17 cellular contexts compared by ENCODE assay signal in genomic region chr13:39783051-39783450, GRCh38.
DNase-seq lines count a peak whose midpoint lies in the region; ATAC-seq and TF ChIP-seq lines count a peak whose summit lies in the region.
"Had no signal": no experiment of that assay in that cellular context is flagged by ENCODE, and none has a peak within 500 bp of the region (broad histone marks: within the 10 kb centered on the region; RNA-seq: fewer than 3 reads in every experiment).

No MANE protein-coding gene starts in this region.

- TF ChIP-seq POLR2A in gastroesophageal sphincter (IDR thresholded peaks at IDR 0.05) = no peak

- H3K27ac ChIP-seq in gastroesophageal sphincter = no peak overlapping the region
- H3K27ac ChIP-seq: coronary artery, heart right ventricle, tibial artery had no signal

- no peaks in the 10 kb centered on the region for H3K36me3 ChIP-seq in gastroesophageal sphincter
- H3K36me3 ChIP-seq: heart right ventricle, tibial artery had no signal

- ATAC-seq in gastroesophageal sphincter = no peak
- ATAC-seq in GM19351 (IDR thresholded peaks at IDR 0.05; ENCODE audit: unreplicated experiment) = no peak
- ATAC-seq: heart right ventricle, mucosa of descending colon had no signal

- peaks cover 0 to 9% (median 0%) of the 10 kb centered on the region in 3 donors for H3K4me1 ChIP-seq in gastroesophageal sphincter
- H3K4me1 ChIP-seq: tibial artery had no signal

- H3K9me3 ChIP-seq in gastroesophageal sphincter = peaks cover 0 to 4% (median 0%) of the 10 kb centered on the region in 3 donors
- H3K9me3 ChIP-seq: mucosa of descending colon, tibial artery had no signal

- peak in 1 of 4 experiments; percentile 9 for TF ChIP-seq CTCF in gastroesophageal sphincter (IDR thresholded peaks at IDR 0.05)

- no peaks in the 10 kb centered on the region for H3K27me3 ChIP-seq in gastroesophageal sphincter
- H3K27me3 ChIP-seq: heart right ventricle, tibial artery had no signal

- TF ChIP-seq EP300 in gastroesophageal sphincter (IDR thresholded peaks at IDR 0.05) = no peak

- H3K4me3 ChIP-seq in gastroesophageal sphincter = no peak overlapping the region
- H3K4me3 ChIP-seq: coronary artery, heart right ventricle, mucosa of descending colon, tibial artery had no signal

- DNase-seq in NCI-H2107 treated with DMSO at 0.1 percent for 48 hours (lab: John Stamatoyannopoulos, UW; ENCODE audit: unreplicated experiment) (peak; percentile 28), NCI-H2107 (lab: John Stamatoyannopoulos, UW) (no peak), NCI-H1694 (lab: John Stamatoyannopoulos, UW) (peak; percentile 17), amniotic epithelial cell (ENCODE audit: low read depth) (peak; percentile 42), lung microvascular endothelial cell (ENCODE audit: low read depth in 2 of 2) (peak; percentile 54 to 78), retina (no peak)
- DNase-seq: activated CD4-positive, alpha-beta memory T cell treated with anti-CD3 and anti-CD28 coated beads, Interleukin-2, amount 10 ng/mL, durations not matched to agents 7 days and 5 days; erythroblast; GF-D8; heart right ventricle; kidney; mucosa of descending colon; SW 1271; tibial artery had no signal

- 79 to 81% methylated on average over 1 of the region's 1 CpG for WGBS in gastroesophageal sphincter (ENCODE audit: low coverage in 1 of 2), 2 donors

Comparison
In these comparisons a context has a peak if more than half of its experiments do, and no peak if none do; other contexts are left out.
1. DNase-seq: peak in NCI-H2107 treated with DMSO at 0.1 percent for 48 hours (single experiment), NCI-H1694 (single experiment), amniotic epithelial cell (single experiment) and lung microvascular endothelial cell (2 of 2); none in NCI-H2107 (single experiment) and retina (single experiment).